Comparison of ENCODE assay signal across 17 cellular contexts in the genomic region with DNA sequence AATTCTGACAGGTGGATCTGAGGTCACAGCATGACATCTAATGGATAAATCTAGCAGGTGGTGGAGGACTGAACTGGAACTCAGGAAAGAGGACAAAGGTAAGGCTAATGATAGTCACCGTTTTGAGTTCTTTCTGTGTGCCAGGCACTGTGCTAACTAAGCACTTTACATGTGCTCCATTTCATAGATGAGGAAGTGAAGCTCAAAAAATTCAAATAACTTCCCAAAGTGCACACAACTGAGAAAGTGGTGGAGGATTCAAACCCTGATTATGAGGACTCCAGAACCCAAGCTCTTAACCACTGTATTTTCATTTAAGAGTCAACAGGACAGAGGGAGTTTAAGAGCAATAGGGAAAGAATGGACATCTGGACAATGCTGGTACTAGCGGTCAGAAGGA. TPM values are rescaled to one million over a fixed set of nuclear protein-coding genes. Genes with fewer than 3 reads are reported as not detected.
"Had no signal": no experiment of that assay in that cellular context is flagged by ENCODE, and none has a peak within 500 bp of the region (broad histone marks: within the 10 kb centered on the region; RNA-seq: fewer than 3 reads in every experiment).

No MANE protein-coding gene starts in this region.

- H3K4me3 ChIP-seq: body of pancreas, ovary, upper lobe of left lung had no signal

- H3K36me3 ChIP-seq: ovary, upper lobe of left lung had no signal

- H3K27ac ChIP-seq: body of pancreas, ovary, upper lobe of left lung had no signal

- ATAC-seq: activated naive CD4-positive, alpha-beta T cell treated with anti-CD3 and anti-CD28 coated beads, Interleukin-2, amount 50 U/mL, for 72 hours; body of pancreas had no signal

- H3K27me3 ChIP-seq: body of pancreas, ovary, upper lobe of left lung had no signal

- DNase-seq: activated B cell treated with CpG ODN at 0.5 μM for 24 hours; activated CD4-positive, alpha-beta T cell treated with anti-CD3 and anti-CD28 coated beads, Interleukin-2, amount 10 ng/mL, durations not matched to agents 24 days and 14 days; activated effector memory CD4-positive, alpha-beta T cell treated with Interleukin-2 at 50 U/mL for 16 hours; amniotic stem cell; body of pancreas; hippocampal formation; kidney glomerular epithelial cell; ovary; stimulated activated CD4-positive, alpha-beta T cell treated with anti-CD3 and anti-CD28 coated beads, Interleukin-2, amount 100 ng/mL, for 48 hours; stimulated activated CD8-positive, alpha-beta memory T cell treated with anti-CD3 and anti-CD28 coated beads, Interleukin-4, amount 100 ng/mL, for 48 hours; upper lobe of left lung had no signal

- H3K27ac Mint-ChIP-seq: activated B cell treated with CpG ODN at 0.5 μM for 24 hours; activated CD4-positive, alpha-beta T cell treated with anti-CD3 and anti-CD28 coated beads, Interleukin-2, amount 10 ng/mL, durations not matched to agents 24 days and 14 days; activated naive CD4-positive, alpha-beta T cell treated with anti-CD3 and anti-CD28 coated beads, Interleukin-2, amount 50 U/mL, for 72 hours; stimulated activated naive CD8-positive, alpha-beta T cell treated with anti-CD3 and anti-CD28 coated beads, Interleukin-15, Interleukin-2, amounts not matched to agents 100 ng/mL and 50 ng/mL, for 24 hours had no signal

- H3K9me3 ChIP-seq: body of pancreas, ovary, upper lobe of left lung had no signal

- H3K9me3 Mint-ChIP-seq: activated B cell treated with CpG ODN at 0.5 μM for 24 hours; activated CD4-positive, alpha-beta T cell treated with anti-CD3 and anti-CD28 coated beads, Interleukin-2, amount 10 ng/mL, durations not matched to agents 24 days and 14 days; activated naive CD4-positive, alpha-beta T cell treated with anti-CD3 and anti-CD28 coated beads, Interleukin-2, amount 50 U/mL, for 72 hours; central memory CD8-positive, alpha-beta T cell; neural crest cell; stimulated activated naive CD8-positive, alpha-beta T cell treated with anti-CD3 and anti-CD28 coated beads, Interleukin-15, Interleukin-2, amounts not matched to agents 100 ng/mL and 50 ng/mL, for 24 hours had no signal

- H3K4me3 Mint-ChIP-seq: activated CD4-positive, alpha-beta T cell treated with anti-CD3 and anti-CD28 coated beads, Interleukin-2, amount 10 ng/mL, durations not matched to agents 24 days and 14 days; central memory CD8-positive, alpha-beta T cell; neural crest cell; stimulated activated naive CD8-positive, alpha-beta T cell treated with anti-CD3 and anti-CD28 coated beads, Interleukin-15, Interleukin-2, amounts not matched to agents 100 ng/mL and 50 ng/mL, for 24 hours had no signal

RNA-seq across cellular contexts. Expression of gene PCDH1, which starts 38.3 kb away (rescaled TPM):
- total RNA-seq: activated B cell treated with CpG ODN at 0.5 μM for 24 hours; activated CD4-positive, alpha-beta T cell treated with anti-CD3 and anti-CD28 coated beads, Interleukin-2, amount 10 ng/mL, durations not matched to agents 24 days and 14 days; activated CD8-positive, alpha-beta memory T cell treated with anti-CD3 and anti-CD28 coated beads for 36 hours had no signal

RNA-seq across cellular contexts. Expression of gene PCDH12, which starts 41.5 kb away (rescaled TPM):
- total RNA-seq: activated B cell treated with CpG ODN at 0.5 μM for 24 hours, myocyte had no signal
